Comparison of ENCODE assay signal across 17 cellular contexts in genomic region chr2:120647487-120647886, GRCh38.
DNase-seq lines count a peak whose midpoint lies in the region; ATAC-seq lines count a peak whose summit lies in the region.
"Had no signal": no experiment of that assay in that cellular context is flagged by ENCODE, and none has a peak within 500 bp of the region (broad histone marks: within the 10 kb centered on the region; RNA-seq: fewer than 3 reads in every experiment).

No MANE protein-coding gene starts in this region.

- H3K27ac Mint-ChIP-seq in activated CD4-positive, alpha-beta T cell treated with anti-CD3 and anti-CD28 coated beads for 36 hours = no peak overlapping the region
- H3K27ac Mint-ChIP-seq: activated T-helper 17 cell treated with anti-CD3 and anti-CD28 coated beads, Interleukin-2, amount 50 U/mL, for 72 hours had no signal

- H3K4me1 Mint-ChIP-seq in activated CD4-positive, alpha-beta T cell treated with anti-CD3 and anti-CD28 coated beads for 36 hours = no peaks in the 10 kb centered on the region

- no peak for ATAC-seq in activated CD4-positive, alpha-beta T cell treated with anti-CD3 and anti-CD28 coated beads for 36 hours
- ATAC-seq: activated T-helper 17 cell treated with anti-CD3 and anti-CD28 coated beads, Interleukin-2, amount 50 U/mL, for 72 hours had no signal

- peaks cover 15% of the 10 kb centered on the region for H3K27me3 Mint-ChIP-seq in activated CD4-positive, alpha-beta T cell treated with anti-CD3 and anti-CD28 coated beads for 36 hours

- CTCF ChIA-PET in activated CD4-positive, alpha-beta T cell treated with anti-CD3 and anti-CD28 coated beads for 36 hours (lab: Charles Lee) = no interaction called here

- POLR2A ChIA-PET in activated CD4-positive, alpha-beta T cell treated with anti-CD3 and anti-CD28 coated beads for 36 hours (lab: Charles Lee) = no interaction called here

- no peak overlapping the region for H3K4me3 Mint-ChIP-seq in activated CD4-positive, alpha-beta T cell treated with anti-CD3 and anti-CD28 coated beads for 36 hours
- H3K4me3 Mint-ChIP-seq: activated T-helper 17 cell treated with anti-CD3 and anti-CD28 coated beads, Interleukin-2, amount 50 U/mL, for 72 hours had no signal

- DNase-seq in GM04504 (ENCODE audit: low read depth) = peak; percentile 61
- DNase-seq in RKO (ENCODE audit: low spot score) = peak; percentile 45
- DNase-seq in fibroblast of peridontal ligament (ENCODE audit: extremely low read depth) = peak; percentile 79
- peak; percentile 64 for DNase-seq in stromal cell of bone marrow (ENCODE audit: low read depth)
- no peak for DNase-seq in activated naive CD4-positive, alpha-beta T cell treated with Interleukin-2 at 50 U/mL for 16 hours
- DNase-seq in activated CD4-positive, alpha-beta T cell treated with anti-CD3 and anti-CD28 coated beads for 36 hours = no peak
- DNase-seq in NCI-H345 treated with DMSO at 0.1 percent for 48 hours (lab: John Stamatoyannopoulos, UW; ENCODE audit: unreplicated experiment) = no peak
- DNase-seq: anterior cingulate cortex; glutamatergic neuron; MM.1S; NCI-H187 treated with DMSO at 0.1 percent for 48 hours; NCI-H526; OCI-M1; ovary; stimulated activated naive CD4-positive, alpha-beta T cell treated with Interleukin-2 at 50 U/mL for 16 hours; uterus had no signal

- intact Hi-C loops in activated CD4-positive, alpha-beta T cell treated with anti-CD3 and anti-CD28 coated beads for 36 hours (cut with DNase I, micrococcal nuclease) = no loop called here

- peaks cover 20% of the 10 kb centered on the region for H3K9me3 Mint-ChIP-seq in activated CD4-positive, alpha-beta T cell treated with anti-CD3 and anti-CD28 coated beads for 36 hours (ENCODE audit: low read depth)

- peaks cover 4% of the 10 kb centered on the region for H3K36me3 Mint-ChIP-seq in activated CD4-positive, alpha-beta T cell treated with anti-CD3 and anti-CD28 coated beads for 36 hours (ENCODE audit: low read depth)

Comparison
In these comparisons a context has a peak if more than half of its experiments do, and no peak if none do; other contexts are left out.
1. DNase-seq: peak in GM04504 (single experiment), RKO (single experiment), fibroblast of peridontal ligament (single experiment) and stromal cell of bone marrow (single experiment); none in activated naive CD4-positive, alpha-beta T cell treated with Interleukin-2 at 50 U/mL for 16 hours (single experiment), activated CD4-positive, alpha-beta T cell treated with anti-CD3 and anti-CD28 coated beads for 36 hours (single experiment) and NCI-H345 treated with DMSO at 0.1 percent for 48 hours (single experiment).